1 cellular context compared by ENCODE assay signal in genomic region chr14:102390486-102390885, GRCh38.
TF ChIP-seq lines count a peak whose summit lies in the region.

No MANE protein-coding gene starts in this region.

TF ChIP-seq in endothelial cell of umbilical vein, 7 proteins besides CTCF, POLR2A, EP300 and RAD21 (continued from another document):
- TF ChIP-seq MAX (IDR thresholded peaks at IDR 0.05; ENCODE audit: insufficient read depth, insufficient read length), result no peak
